In the genomic region with DNA sequence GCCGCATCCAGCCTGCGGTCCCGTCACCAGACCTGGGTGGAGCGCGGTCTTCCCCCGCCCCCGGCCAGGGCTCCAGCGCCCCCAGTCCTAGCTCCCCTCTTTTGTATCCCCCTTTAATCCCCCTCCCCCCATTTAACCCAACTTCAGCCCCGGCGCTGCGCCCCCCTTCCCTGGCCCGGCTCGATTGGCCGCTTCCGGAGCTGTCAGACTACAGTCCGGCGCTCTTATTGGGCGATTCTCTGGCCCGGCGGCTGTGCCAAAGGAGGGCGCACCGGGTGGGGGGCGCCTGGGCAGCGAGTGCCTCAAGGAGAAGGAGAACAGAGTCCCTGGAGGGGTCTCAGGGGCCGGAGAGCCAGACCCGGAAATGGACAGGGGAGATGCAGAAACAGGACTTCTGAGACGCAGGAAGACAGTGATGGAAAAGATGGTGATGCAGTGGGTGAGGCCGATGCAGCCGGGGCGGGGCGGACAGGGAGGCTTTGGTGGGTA, we compare ENCODE assay signal across 8 cellular contexts. TPM values are rescaled to one million over a fixed set of nuclear protein-coding genes. Genes with fewer than 3 reads are reported as not detected.
DNase-seq lines count a peak whose midpoint lies in the region; ATAC-seq and TF ChIP-seq lines count a peak whose summit lies in the region.

No MANE protein-coding gene starts in this region.

- peak overlapping the region; percentile 76 for H3K4me3 Mint-ChIP-seq in natural killer cell

- WGBS in esophagus, 2 donors = 5% methylated on average over 30 to 31 of the region's 31 CpGs

- H3K27me3 Mint-ChIP-seq in natural killer cell (ENCODE audit: low read depth in 2 of 2) = peaks cover 42 to 49% of the 10 kb centered on the region in 2 donors

- no peak overlapping the region for H3K27ac Mint-ChIP-seq in natural killer cell

- H3K9me3 ChIP-seq in esophagus (ENCODE audit: control insufficient read depth in 2 of 2, insufficient read depth in 1 of 2, low read depth in 1 of 2, low read length in 1 of 2) = no peaks in the 10 kb centered on the region

- H3K4me1 ChIP-seq in esophagus (ENCODE audit: control insufficient read depth in 2 of 2, insufficient read depth in 2 of 2, low read length in 1 of 2) = peaks cover 0 to 8% of the 10 kb centered on the region in 2 donors

- H3K4me3 ChIP-seq in esophagus (ENCODE audit: low read depth in 1 of 2, low read length in 2 of 2) = peak overlapping the region; percentile 50 to 57

- DNase-seq in AG08395 (ENCODE audit: low spot score) (peak; percentile 23), NCI-H69 (lab: John Stamatoyannopoulos, UW) (peak; percentile 21), natural killer cell (no peak), GM13976 (ENCODE audit: low spot score) (no peak), AML-193 (lab: John Stamatoyannopoulos, UW) (no peak), GOT3 (lab: John Stamatoyannopoulos, UW) (no peak), foreskin melanocyte (no peak)

- peak overlapping the region; percentile 62 to 72 for H3K27ac ChIP-seq in esophagus (ENCODE audit: low read depth in 2 of 2, low read length in 1 of 2)

- ATAC-seq in natural killer cell = no peak

- no peaks in the 10 kb centered on the region for H3K36me3 ChIP-seq in esophagus (ENCODE audit: control insufficient read depth in 2 of 2, insufficient read depth in 2 of 2, low read length in 1 of 2)

- no peaks in the 10 kb centered on the region for H3K36me3 Mint-ChIP-seq in natural killer cell

- H3K27me3 ChIP-seq in esophagus (ENCODE audit: control insufficient read depth in 1 of 2, insufficient read depth in 2 of 2, low read length in 2 of 2) = peaks cover 0 to 9% of the 10 kb centered on the region in 2 donors

- H3K4me1 Mint-ChIP-seq in natural killer cell = peaks cover 0 to 6% of the 10 kb centered on the region in 2 donors

- in situ Hi-C loops in GM13976 (cut with MboI; ENCODE audit: low sequenced_read_pairs, unreplicated experiment) = no loop called here

- no peaks in the 10 kb centered on the region for H3K9me3 Mint-ChIP-seq in natural killer cell

- no peak for TF ChIP-seq CTCF in natural killer cell (IDR thresholded peaks at IDR 0.05)
- no peak for TF ChIP-seq CTCF in GM13976 (IDR thresholded peaks at IDR 0.05; ENCODE audit: borderline replicate concordance, control extremely low read depth, extremely low read depth, insufficient read depth, missing control alignments)

- intact Hi-C loops in natural killer cell (cut with micrococcal nuclease) = loop anchor here (10.0 kb wide), 1 partner anchor 105 kb away; no protein-coding TSS in a partner anchor

RNA-seq across cellular contexts. Expression of gene ADCY5, which starts 1.1 kb away (rescaled TPM):
- 1 to 10 TPM; 4.4 to 5.0 TPM for polyA plus RNA-seq in esophagus
- total RNA-seq in natural killer cell = not detected

Comparison
In these comparisons a context has a peak if more than half of its experiments do, and no peak if none do; other contexts are left out.
1. DNase-seq: peak in AG08395 (single experiment) and NCI-H69 (single experiment); none in natural killer cell (single experiment), GM13976 (single experiment), AML-193 (0 of 2), GOT3 (single experiment) and foreskin melanocyte (single experiment).